Comparison of ENCODE assay signal across 8 cellular contexts in the genomic region with DNA sequence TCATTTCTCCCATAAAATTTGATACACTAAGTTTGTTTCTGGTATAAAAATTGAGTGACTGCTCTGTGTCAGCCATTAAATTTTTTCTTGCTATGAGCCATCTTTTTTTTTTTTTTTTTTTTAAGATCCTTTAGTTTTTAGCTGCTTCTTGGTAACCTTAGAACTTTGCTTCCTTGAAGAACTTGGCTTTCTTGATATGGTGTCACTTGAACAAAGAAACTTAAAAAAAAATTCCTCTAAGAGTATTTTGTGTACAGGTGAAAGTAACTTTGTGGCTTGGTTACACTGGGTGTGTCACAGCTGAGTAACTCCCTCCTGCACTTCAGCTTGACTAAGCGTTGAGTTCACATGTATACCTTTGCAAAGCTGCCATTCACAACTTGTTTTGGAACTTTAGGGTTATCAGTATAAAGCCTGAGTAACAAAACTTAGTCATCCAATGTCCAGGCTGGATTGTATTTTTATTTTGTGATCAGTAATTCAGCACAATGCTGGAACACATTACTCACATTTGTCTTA. TPM values are rescaled to one million over a fixed set of nuclear protein-coding genes. Genes with fewer than 3 reads are reported as not detected.
A peak's percentile ranks its signal among the peaks of the same experiment; 100 is the strongest.
DNase-seq lines count a peak whose midpoint lies in the region; ATAC-seq and TF ChIP-seq lines count a peak whose summit lies in the region.

No MANE protein-coding gene starts in this region.

- peak overlapping the region; percentile 95 for H3K4me3 ChIP-seq in endocrine pancreas (ENCODE audit: control insufficient read depth, insufficient read depth, low read length)
- peak overlapping the region; percentile 38 for H3K4me3 ChIP-seq in parathyroid adenoma (ENCODE audit: low read depth, low read length)
- H3K4me3 ChIP-seq in lower leg skin (ENCODE audit: low read depth, poor library complexity, severe bottlenecking) = no peak overlapping the region

- DNase-seq in NCI-H526 (lab: John Stamatoyannopoulos, UW) (peak; percentile 28 to 50), NCI-H526 treated with DMSO at 0.1 percent for 48 hours (lab: John Stamatoyannopoulos, UW) (no peak), T-helper 1 cell (peak in 3 of 5 donors; percentile 30 to 79 (median 38)), lower leg skin (ENCODE audit: low spot score in 2 of 2) (no peak), NCI-H446 treated with DMSO at 0.1 percent for 48 hours (lab: John Stamatoyannopoulos, UW) (no peak)

- H3K4me2 ChIP-seq in parathyroid adenoma (ENCODE audit: low read length) = peak overlapping the region; percentile 77

- no peak overlapping the region for H2AFZ ChIP-seq in parathyroid adenoma

- TF ChIP-seq CTCF in parathyroid adenoma (IDR thresholded peaks at IDR 0.05) (no peak), lower leg skin (IDR thresholded peaks at IDR 0.05) (no peak)

- intact Hi-C loops in lower leg skin (cut with DNase I; ENCODE audit: low total_unique reads) = loop anchor here (5.0 kb wide), 1 partner anchor 99 kb away; no protein-coding TSS in a partner anchor

- no peak for TF ChIP-seq POLR2A in lower leg skin (IDR thresholded peaks at IDR 0.05)

- peak; percentile 36 for ATAC-seq in HG02852 (IDR thresholded peaks at IDR 0.05; ENCODE audit: unreplicated experiment)

- no peak overlapping the region for H3K9ac ChIP-seq in endocrine pancreas (ENCODE audit: control insufficient read depth, insufficient read depth, low read length)
- no peak overlapping the region for H3K9ac ChIP-seq in parathyroid adenoma

- H3K9me3 ChIP-seq in endocrine pancreas (ENCODE audit: control insufficient read depth, low read length) (no peaks in the 10 kb centered on the region), parathyroid adenoma (ENCODE audit: control insufficient read depth, low read length) (no peaks in the 10 kb centered on the region)

- H3K79me2 ChIP-seq in parathyroid adenoma = peaks cover 63% of the 10 kb centered on the region

- H3K27me3 ChIP-seq in endocrine pancreas (ENCODE audit: control insufficient read depth, insufficient read depth, low read length) (no peaks in the 10 kb centered on the region), parathyroid adenoma (ENCODE audit: control insufficient read depth, insufficient read depth, low read length) (no peaks in the 10 kb centered on the region)

- H3K4me1 ChIP-seq in endocrine pancreas (ENCODE audit: control insufficient read depth, insufficient read depth, low read length) (peaks cover 28% of the 10 kb centered on the region), parathyroid adenoma (peaks cover 35% of the 10 kb centered on the region)

- WGBS in lower leg skin, 2 donors = 25 to 42% methylated on average over 1 of the region's 1 CpG

- peak overlapping the region; percentile 98 for H3K27ac ChIP-seq in parathyroid adenoma

- H3K36me3 ChIP-seq in endocrine pancreas (ENCODE audit: control insufficient read depth, insufficient read depth, low read length) (no peaks in the 10 kb centered on the region), parathyroid adenoma (ENCODE audit: control insufficient read depth, insufficient read depth, low read length) (no peaks in the 10 kb centered on the region)

RNA-seq across cellular contexts. Expression of gene CHD2, which starts 6.5 kb away (rescaled TPM):
- total RNA-seq in lower leg skin = 100 to 1,000 TPM in 1 of 4 donors, 10 to 100 TPM in 3; 75.8 to 175 (median 88.6) TPM

Comparison
In these comparisons a context has a peak if more than half of its experiments do, and no peak if none do; other contexts are left out.
1. DNase-seq: peak in NCI-H526 (2 of 2) and T-helper 1 cell (3 of 5); none in NCI-H526 treated with DMSO at 0.1 percent for 48 hours (single experiment), lower leg skin (0 of 2) and NCI-H446 treated with DMSO at 0.1 percent for 48 hours (single experiment).